ENCODE assay signal across 28 cellular contexts in genomic region chr20:36279776-36280175, GRCh38.
"Had no signal": no experiment of that assay in that cellular context is flagged by ENCODE, and none has a peak within 500 bp of the region (broad histone marks: within the 10 kb centered on the region; RNA-seq: fewer than 3 reads in every experiment).

No MANE protein-coding gene starts in this region.

- H3K4me3 Mint-ChIP-seq: endodermal cell; memory B cell; natural killer cell treated with Interleukin-12 subunit alpha and Interleukin-12 subunit beta and Interleukin-15 and Interleukin-18, amount 100 ng/mL, for 72 hours; neural crest cell; stimulated activated memory B cell treated with anti-CD40 and anti-IgM and Interleukin-4, amounts not matched to agents 10 μg/mL and 1 μg/mL and 100 μg/mL, for 72 hours; type B pancreatic cell had no signal

- H3K36me3 Mint-ChIP-seq: memory B cell; natural killer cell treated with Interleukin-12 subunit alpha and Interleukin-12 subunit beta and Interleukin-15 and Interleukin-18, amount 100 ng/mL, for 72 hours; stimulated activated memory B cell treated with anti-CD40 and anti-IgM and Interleukin-4, amounts not matched to agents 10 μg/mL and 1 μg/mL and 100 μg/mL, for 72 hours; type B pancreatic cell had no signal

- H3K27ac Mint-ChIP-seq: endodermal cell; memory B cell; natural killer cell treated with Interleukin-12 subunit alpha and Interleukin-12 subunit beta and Interleukin-15 and Interleukin-18, amount 100 ng/mL, for 72 hours; stimulated activated memory B cell treated with anti-CD40 and anti-IgM and Interleukin-4, amounts not matched to agents 10 μg/mL and 1 μg/mL and 100 μg/mL, for 72 hours; type B pancreatic cell had no signal

- H3K27me3 ChIP-seq: hepatocyte, right atrium auricular region, testis had no signal

- H3K9me3 Mint-ChIP-seq: endodermal cell; natural killer cell treated with Interleukin-12 subunit alpha and Interleukin-12 subunit beta and Interleukin-15 and Interleukin-18, amount 100 ng/mL, for 72 hours; neural crest cell; stimulated activated memory B cell treated with anti-CD40 and anti-IgM and Interleukin-4, amounts not matched to agents 10 μg/mL and 1 μg/mL and 100 μg/mL, for 72 hours; type B pancreatic cell had no signal

- ATAC-seq: esophagus mucosa; foreskin keratinocyte; gastroesophageal sphincter; heart left ventricle; left lobe of liver; natural killer cell treated with Interleukin-12 subunit alpha and Interleukin-12 subunit beta and Interleukin-15 and Interleukin-18, amount 100 ng/mL, for 72 hours; sciatic nerve; stimulated activated memory B cell treated with anti-CD40 and anti-IgM and Interleukin-4, amounts not matched to agents 10 μg/mL and 1 μg/mL and 100 μg/mL, for 72 hours; stimulated activated naive CD8-positive, alpha-beta T cell treated with anti-CD3 and anti-CD28 coated beads, Interleukin-15, Interleukin-2, amounts not matched to agents 100 U/mL and 50 U/mL, for 24 hours had no signal

- H3K4me1 Mint-ChIP-seq: endodermal cell; memory B cell; neural crest cell; stimulated activated memory B cell treated with anti-CD40 and anti-IgM and Interleukin-4, amounts not matched to agents 10 μg/mL and 1 μg/mL and 100 μg/mL, for 72 hours had no signal

- DNase-seq: dorsolateral prefrontal cortex; effector CD8-positive, alpha-beta T cell; endodermal cell; foreskin keratinocyte; heart left ventricle; kidney; stimulated activated CD4-positive, alpha-beta T cell treated with anti-CD3 and anti-CD28 coated beads, Interleukin-2, amount 100 ng/mL, for 24 hours; stimulated activated CD4-positive, alpha-beta T cell treated with anti-CD3 and anti-CD28 coated beads, Interleukin-4, amount 100 ng/mL, for 24 hours; stimulated activated naive CD8-positive, alpha-beta T cell treated with anti-CD3 and anti-CD28 coated beads, Interleukin-15, Interleukin-2, amounts not matched to agents 100 U/mL and 50 U/mL, for 24 hours; substantia nigra; testis; tibial artery had no signal

- H3K4me3 ChIP-seq: dorsolateral prefrontal cortex, gastroesophageal sphincter, heart left ventricle, hepatocyte, lung, prostate gland, right atrium auricular region, testis, tibial artery had no signal

- H3K36me3 ChIP-seq: gastroesophageal sphincter, heart left ventricle, neutrophil, prostate gland, right atrium auricular region, tibial artery had no signal

- H3K4me1 ChIP-seq: foreskin keratinocyte, gastroesophageal sphincter, heart left ventricle, parathyroid adenoma, prostate gland, right atrium auricular region, testis, tibial artery had no signal

- H3K9me3 ChIP-seq: heart left ventricle, neutrophil, prostate gland, right atrium auricular region, testis, tibial artery had no signal

- H3K27ac ChIP-seq: dorsolateral prefrontal cortex, epithelial cell of prostate, foreskin keratinocyte, gastroesophageal sphincter, heart left ventricle, hepatocyte, neutrophil, parathyroid adenoma, prostate gland, right atrium auricular region, testis, tibial artery had no signal
